ENCODE assay signal across 1 cellular context in genomic region chr9:6788175-6789016, GRCh38.
TF ChIP-seq lines count a peak whose summit lies in the region.

No MANE protein-coding gene starts in this region.

TF ChIP-seq in HepG2, 621 proteins besides CTCF, POLR2A, EP300 and RAD21 (continued from another document and continues in another):
- TF ChIP-seq, protein P1, sequence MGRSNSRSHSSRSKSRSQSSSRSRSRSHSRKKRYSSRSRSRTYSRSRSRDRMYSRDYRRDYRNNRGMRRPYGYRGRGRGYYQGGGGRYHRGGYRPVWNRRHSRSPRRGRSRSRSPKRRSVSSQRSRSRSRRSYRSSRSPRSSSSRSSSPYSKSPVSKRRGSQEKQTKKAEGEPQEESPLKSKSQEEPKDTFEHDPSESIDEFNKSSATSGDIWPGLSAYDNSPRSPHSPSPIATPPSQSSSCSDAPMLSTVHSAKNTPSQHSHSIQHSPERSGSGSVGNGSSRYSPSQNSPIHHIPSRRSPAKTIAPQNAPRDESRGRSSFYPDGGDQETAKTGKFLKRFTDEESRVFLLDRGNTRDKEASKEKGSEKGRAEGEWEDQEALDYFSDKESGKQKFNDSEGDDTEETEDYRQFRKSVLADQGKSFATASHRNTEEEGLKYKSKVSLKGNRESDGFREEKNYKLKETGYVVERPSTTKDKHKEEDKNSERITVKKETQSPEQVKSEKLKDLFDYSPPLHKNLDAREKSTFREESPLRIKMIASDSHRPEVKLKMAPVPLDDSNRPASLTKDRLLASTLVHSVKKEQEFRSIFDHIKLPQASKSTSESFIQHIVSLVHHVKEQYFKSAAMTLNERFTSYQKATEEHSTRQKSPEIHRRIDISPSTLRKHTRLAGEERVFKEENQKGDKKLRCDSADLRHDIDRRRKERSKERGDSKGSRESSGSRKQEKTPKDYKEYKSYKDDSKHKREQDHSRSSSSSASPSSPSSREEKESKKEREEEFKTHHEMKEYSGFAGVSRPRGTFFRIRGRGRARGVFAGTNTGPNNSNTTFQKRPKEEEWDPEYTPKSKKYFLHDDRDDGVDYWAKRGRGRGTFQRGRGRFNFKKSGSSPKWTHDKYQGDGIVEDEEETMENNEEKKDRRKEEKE (IDR thresholded peaks at IDR 0.05), result no peak
- TF ChIP-seq ZNF772 (CRISPR knock-in tag; IDR thresholded peaks at IDR 0.05) (peak; percentile 77), ZNF343 (CRISPR knock-in tag; IDR thresholded peaks at IDR 0.05) (0 out of 2 replicates have a peak, but pooled peaks have one; percentile 23), NFKB2 (CRISPR knock-in tag; IDR thresholded peaks at IDR 0.05; ENCODE audit: borderline replicate concordance) (no peak), RELA (CRISPR knock-in tag; IDR thresholded peaks at IDR 0.05) (no peak), MEIS2 (CRISPR knock-in tag; IDR thresholded peaks at IDR 0.05) (no peak), PATZ1 (CRISPR knock-in tag; IDR thresholded peaks at IDR 0.05) (peak; percentile 29; the same call in 1 of the 2 replicates), ADNP (CRISPR knock-in tag; IDR thresholded peaks at IDR 0.05) (no peak), RBM39 (IDR thresholded peaks at IDR 0.05; ENCODE audit: low read depth, low read length, poor library complexity, severe bottlenecking) (no peak), NFE2L2 (IDR thresholded peaks at IDR 0.05; ENCODE audit: low read length) (peak; percentile 95), ZNF737 (CRISPR knock-in tag; IDR thresholded peaks at IDR 0.05; ENCODE audit: borderline replicate concordance) (no peak), RAD51 (IDR thresholded peaks at IDR 0.05; ENCODE audit: borderline replicate concordance) (0 out of 2 replicates have a peak, but pooled peaks have one; percentile 1), ZNF766 (CRISPR knock-in tag; IDR thresholded peaks at IDR 0.05; ENCODE audit: borderline replicate concordance) (no peak), ZNF30 (CRISPR knock-in tag; IDR thresholded peaks at IDR 0.05) (no peak), PRDM10 (CRISPR knock-in tag; IDR thresholded peaks at IDR 0.05; ENCODE audit: low read depth) (peak; percentile 12; the same call in 1 of the 2 replicates), ZNF773 (CRISPR knock-in tag; IDR thresholded peaks at IDR 0.05; ENCODE audit: borderline replicate concordance) (no peak), ETV5 (CRISPR knock-in tag; IDR thresholded peaks at IDR 0.05; ENCODE audit: borderline replicate concordance) (peak; percentile 48; the same call in 1 of the 2 replicates), MED8 (CRISPR knock-in tag; IDR thresholded peaks at IDR 0.05; ENCODE audit: insufficient replicate concordance) (no peak), SP5 (CRISPR knock-in tag; IDR thresholded peaks at IDR 0.05; ENCODE audit: borderline replicate concordance, low read depth) (no peak; the same call in 1 of the 2 replicates), MAF1 (CRISPR knock-in tag; IDR thresholded peaks at IDR 0.05; ENCODE audit: borderline replicate concordance) (no peak), ISX (CRISPR knock-in tag; conservative IDR thresholded peaks at IDR 0.05) (no peak), ELK4 (CRISPR knock-in tag; IDR thresholded peaks at IDR 0.05; ENCODE audit: borderline replicate concordance) (no peak), ZSCAN21 (CRISPR knock-in tag; IDR thresholded peaks at IDR 0.05; ENCODE audit: borderline replicate concordance) (no peak), ZBTB1 (CRISPR knock-in tag; IDR thresholded peaks at IDR 0.05; ENCODE audit: borderline replicate concordance) (no peak), ZNF605 (CRISPR knock-in tag; IDR thresholded peaks at IDR 0.05) (no peak), SMC3 (IDR thresholded peaks at IDR 0.05; ENCODE audit: low read length) (no peak), SNAI1 (CRISPR knock-in tag; IDR thresholded peaks at IDR 0.05; ENCODE audit: borderline replicate concordance) (no peak), THAP11 (CRISPR knock-in tag; IDR thresholded peaks at IDR 0.05) (no peak), ZNF326 (CRISPR knock-in tag; IDR thresholded peaks at IDR 0.05; ENCODE audit: borderline replicate concordance) (no peak), GABPB1 (CRISPR knock-in tag; IDR thresholded peaks at IDR 0.05) (no peak), ZNF362 (CRISPR knock-in tag; IDR thresholded peaks at IDR 0.05; ENCODE audit: borderline replicate concordance) (no peak; the same call in 1 of the 2 replicates), ZEB1 (IDR thresholded peaks at IDR 0.05; ENCODE audit: insufficient replicate concordance, low read depth) (no peak), NR2F2 (IDR thresholded peaks at IDR 0.05; ENCODE audit: borderline replicate concordance, low read depth) (no peak; the same call in 1 of the 2 replicates), BHLHE40 (IDR thresholded peaks at IDR 0.05; ENCODE audit: low read length) (no peak), ZNF747 (CRISPR knock-in tag; IDR thresholded peaks at IDR 0.05; ENCODE audit: borderline replicate concordance) (peak; percentile 79; the same call in 1 of the 2 replicates), CC2D1A (CRISPR knock-in tag; IDR thresholded peaks at IDR 0.05) (no peak), MATR3 (CRISPR knock-in tag; IDR thresholded peaks at IDR 0.05) (no peak), MTF1 (CRISPR knock-in tag; IDR thresholded peaks at IDR 0.05) (no peak), ZNF501 (CRISPR knock-in tag; IDR thresholded peaks at IDR 0.05) (peak; percentile 78)
- TF ChIP-seq, protein P2, sequence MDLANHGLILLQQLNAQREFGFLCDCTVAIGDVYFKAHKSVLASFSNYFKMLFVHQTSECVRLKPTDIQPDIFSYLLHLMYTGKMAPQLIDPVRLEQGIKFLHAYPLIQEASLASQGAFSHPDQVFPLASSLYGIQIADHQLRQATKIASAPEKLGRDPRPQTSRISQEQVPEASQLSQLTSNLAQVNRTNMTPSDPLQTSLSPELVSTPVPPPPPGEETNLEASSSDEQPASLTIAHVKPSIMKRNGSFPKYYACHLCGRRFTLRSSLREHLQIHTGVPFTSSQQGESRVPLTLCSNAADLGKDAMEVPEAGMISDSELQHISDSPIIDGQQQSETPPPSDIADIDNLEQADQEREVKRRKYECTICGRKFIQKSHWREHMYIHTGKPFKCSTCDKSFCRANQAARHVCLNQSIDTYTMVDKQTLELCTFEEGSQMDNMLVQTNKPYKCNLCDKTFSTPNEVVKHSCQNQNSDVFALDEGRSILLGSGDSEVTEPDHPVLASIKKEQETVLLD (CRISPR knock-in tag; IDR thresholded peaks at IDR 0.05; ENCODE audit: low read depth), result no peak
- TF ChIP-seq, protein P3, sequence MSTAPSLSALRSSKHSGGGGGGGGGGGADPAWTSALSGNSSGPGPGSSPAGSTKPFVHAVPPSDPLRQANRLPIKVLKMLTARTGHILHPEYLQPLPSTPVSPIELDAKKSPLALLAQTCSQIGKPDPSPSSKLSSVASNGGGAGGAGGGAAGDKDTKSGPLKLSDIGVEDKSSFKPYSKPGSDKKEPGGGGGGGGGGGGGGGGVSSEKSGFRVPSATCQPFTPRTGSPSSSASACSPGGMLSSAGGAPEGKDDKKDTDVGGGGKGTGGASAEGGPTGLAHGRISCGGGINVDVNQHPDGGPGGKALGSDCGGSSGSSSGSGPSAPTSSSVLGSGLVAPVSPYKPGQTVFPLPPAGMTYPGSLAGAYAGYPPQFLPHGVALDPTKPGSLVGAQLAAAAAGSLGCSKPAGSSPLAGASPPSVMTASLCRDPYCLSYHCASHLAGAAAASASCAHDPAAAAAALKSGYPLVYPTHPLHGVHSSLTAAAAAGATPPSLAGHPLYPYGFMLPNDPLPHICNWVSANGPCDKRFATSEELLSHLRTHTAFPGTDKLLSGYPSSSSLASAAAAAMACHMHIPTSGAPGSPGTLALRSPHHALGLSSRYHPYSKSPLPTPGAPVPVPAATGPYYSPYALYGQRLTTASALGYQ (CRISPR knock-in tag; IDR thresholded peaks at IDR 0.05), result no peak
- TF ChIP-seq, protein P4, sequence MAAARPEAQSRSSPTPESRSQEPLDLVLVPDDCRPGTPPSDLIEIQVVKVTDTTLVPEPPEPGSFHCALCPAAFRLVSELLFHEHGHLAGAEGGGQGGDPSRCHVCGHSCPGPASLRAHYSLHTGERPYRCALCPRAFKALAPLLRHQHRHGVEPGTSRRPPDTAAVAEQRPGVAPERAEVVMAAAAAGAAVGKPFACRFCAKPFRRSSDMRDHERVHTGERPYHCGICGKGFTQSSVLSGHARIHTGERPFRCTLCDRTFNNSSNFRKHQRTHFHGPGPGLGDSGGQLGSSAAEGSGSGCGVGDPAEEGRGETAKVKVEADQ (CRISPR knock-in tag; IDR thresholded peaks at IDR 0.05; ENCODE audit: borderline replicate concordance), result no peak
- TF ChIP-seq, protein P5, sequence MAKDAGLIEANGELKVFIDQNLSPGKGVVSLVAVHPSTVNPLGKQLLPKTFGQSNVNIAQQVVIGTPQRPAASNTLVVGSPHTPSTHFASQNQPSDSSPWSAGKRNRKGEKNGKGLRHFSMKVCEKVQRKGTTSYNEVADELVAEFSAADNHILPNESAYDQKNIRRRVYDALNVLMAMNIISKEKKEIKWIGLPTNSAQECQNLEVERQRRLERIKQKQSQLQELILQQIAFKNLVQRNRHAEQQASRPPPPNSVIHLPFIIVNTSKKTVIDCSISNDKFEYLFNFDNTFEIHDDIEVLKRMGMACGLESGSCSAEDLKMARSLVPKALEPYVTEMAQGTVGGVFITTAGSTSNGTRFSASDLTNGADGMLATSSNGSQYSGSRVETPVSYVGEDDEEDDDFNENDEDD (CRISPR knock-in tag; IDR thresholded peaks at IDR 0.05; ENCODE audit: borderline replicate concordance), result peak; percentile 3; the same call in 1 of the 2 replicates
- TF ChIP-seq, protein P6, sequence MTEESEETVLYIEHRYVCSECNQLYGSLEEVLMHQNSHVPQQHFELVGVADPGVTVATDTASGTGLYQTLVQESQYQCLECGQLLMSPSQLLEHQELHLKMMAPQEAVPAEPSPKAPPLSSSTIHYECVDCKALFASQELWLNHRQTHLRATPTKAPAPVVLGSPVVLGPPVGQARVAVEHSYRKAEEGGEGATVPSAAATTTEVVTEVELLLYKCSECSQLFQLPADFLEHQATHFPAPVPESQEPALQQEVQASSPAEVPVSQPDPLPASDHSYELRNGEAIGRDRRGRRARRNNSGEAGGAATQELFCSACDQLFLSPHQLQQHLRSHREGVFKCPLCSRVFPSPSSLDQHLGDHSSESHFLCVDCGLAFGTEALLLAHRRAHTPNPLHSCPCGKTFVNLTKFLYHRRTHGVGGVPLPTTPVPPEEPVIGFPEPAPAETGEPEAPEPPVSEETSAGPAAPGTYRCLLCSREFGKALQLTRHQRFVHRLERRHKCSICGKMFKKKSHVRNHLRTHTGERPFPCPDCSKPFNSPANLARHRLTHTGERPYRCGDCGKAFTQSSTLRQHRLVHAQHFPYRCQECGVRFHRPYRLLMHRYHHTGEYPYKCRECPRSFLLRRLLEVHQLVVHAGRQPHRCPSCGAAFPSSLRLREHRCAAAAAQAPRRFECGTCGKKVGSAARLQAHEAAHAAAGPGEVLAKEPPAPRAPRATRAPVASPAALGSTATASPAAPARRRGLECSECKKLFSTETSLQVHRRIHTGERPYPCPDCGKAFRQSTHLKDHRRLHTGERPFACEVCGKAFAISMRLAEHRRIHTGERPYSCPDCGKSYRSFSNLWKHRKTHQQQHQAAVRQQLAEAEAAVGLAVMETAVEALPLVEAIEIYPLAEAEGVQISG (CRISPR knock-in tag; IDR thresholded peaks at IDR 0.05), result no peak
